In genomic region chr19:34096020-34096915, GRCh38 we compare ENCODE assay signal across 8 cellular contexts.
DNase-seq lines count a peak whose midpoint lies in the region; ATAC-seq and TF ChIP-seq lines count a peak whose summit lies in the region.

No MANE protein-coding gene starts in this region.

- peak; percentile 67 for ATAC-seq in body of pancreas
- ATAC-seq in GM18907 (IDR thresholded peaks at IDR 0.05; ENCODE audit: unreplicated experiment), result no peak
- no peak for ATAC-seq in HG02798 (IDR thresholded peaks at IDR 0.05; ENCODE audit: poor library complexity, unreplicated experiment)

- no peak overlapping the region for H3K27ac ChIP-seq in body of pancreas
- no peak overlapping the region for H3K27ac ChIP-seq in iPS-20b (ENCODE audit: low read length)
- H3K27ac ChIP-seq in thyroid gland, result no peak overlapping the region

- no peak overlapping the region; the same call in 1 of the 2 replicates for H3K9ac ChIP-seq in iPS-20b (ENCODE audit: low read depth, low read length)

- peak in 6 of 7 experiments; percentile 37 to 81 (median 80) for TF ChIP-seq CTCF in body of pancreas (IDR thresholded peaks at IDR 0.05)
- TF ChIP-seq CTCF in thyroid gland (IDR thresholded peaks at IDR 0.05), result peak in 5 of 6 experiments; percentile 18 to 62 (median 57)

- no peak for TF ChIP-seq POLR2A in body of pancreas (IDR thresholded peaks at IDR 0.05)
- no peak for TF ChIP-seq POLR2A in thyroid gland (IDR thresholded peaks at IDR 0.05)

- WGBS in body of pancreas, 2 donors, result 23 to 24% methylated on average over 14 of the region's 14 CpGs
- 23 to 26% methylated on average over 14 of the region's 14 CpGs for WGBS in thyroid gland, 2 donors

- H3K4me1 ChIP-seq in HAP-1, result peaks cover 13% of the 10 kb centered on the region
- no peaks in the 10 kb centered on the region for H3K4me1 ChIP-seq in body of pancreas
- H3K4me1 ChIP-seq in iPS-20b (ENCODE audit: insufficient read depth, low read length), result no peaks in the 10 kb centered on the region
- H3K4me1 ChIP-seq in thyroid gland, result no peaks in the 10 kb centered on the region

- peak; percentile 53 to 56 for DNase-seq in AML-193 (lab: John Stamatoyannopoulos, UW)
- DNase-seq in HAP-1 (ENCODE audit: low spot score in 2 of 2), result peak; percentile 73 to 99
- DNase-seq in NCI-H524 treated with DMSO at 0.1 percent for 48 hours (lab: John Stamatoyannopoulos, UW), result peak; percentile 66
- peak in 1 of 4 donors; percentile 6 for DNase-seq in body of pancreas
- DNase-seq in thyroid gland, result no peak

- in situ Hi-C loops in HAP-1 (cut with MboI; ENCODE audit: low sequenced_read_pairs), result no loop called here

- H3K36me3 ChIP-seq in HAP-1 (replicated peaks) (no peaks in the 10 kb centered on the region), body of pancreas (replicated peaks in 1 of 2; ENCODE audit: insufficient read depth in 1 of 2, low read depth in 2 of 2) (no peaks in the 10 kb centered on the region), iPS-20b (ENCODE audit: insufficient read depth, low read depth, low read length) (no peaks in the 10 kb centered on the region), thyroid gland (no peaks in the 10 kb centered on the region)

- H3K4me3 ChIP-seq in HAP-1, result no peak overlapping the region; the same call in 1 of the 2 replicates
- H3K4me3 ChIP-seq in body of pancreas, result no peak overlapping the region
- H3K4me3 ChIP-seq in iPS-20b (ENCODE audit: low read length), result peak overlapping the region; percentile 50
- H3K4me3 ChIP-seq in thyroid gland (replicated peaks in 1 of 3), result no peak overlapping the region

- H3K27me3 ChIP-seq in HAP-1 (ENCODE audit: low read depth) (no peaks in the 10 kb centered on the region), body of pancreas (peaks cover 0 to 4% of the 10 kb centered on the region in 2 donors), iPS-20b (ENCODE audit: insufficient read depth, low read length) (no peaks in the 10 kb centered on the region), thyroid gland (no peaks in the 10 kb centered on the region)

- intact Hi-C loops in body of pancreas (cut with DNase I), result no loop called here
- intact Hi-C loops in thyroid gland (cut with DNase I), result loop anchor here (5.0 kb wide), 1 partner anchor 319 kb away; no protein-coding TSS in a partner anchor

- H3K9me3 ChIP-seq in HAP-1, result no peaks in the 10 kb centered on the region
- H3K9me3 ChIP-seq in body of pancreas, result no peaks in the 10 kb centered on the region
- H3K9me3 ChIP-seq in iPS-20b (ENCODE audit: insufficient read depth, low read depth, low read length), result no peaks in the 10 kb centered on the region
- H3K9me3 ChIP-seq in thyroid gland, result no peaks in the 10 kb centered on the region

Comparison
In these comparisons a context has a peak if more than half of its experiments do, and no peak if none do; other contexts are left out.
1. DNase-seq: peak in AML-193 (2 of 2), HAP-1 (2 of 2) and NCI-H524 treated with DMSO at 0.1 percent for 48 hours (single experiment); none in thyroid gland (0 of 2).